9 cellular contexts compared by ENCODE assay signal in the genomic region with DNA sequence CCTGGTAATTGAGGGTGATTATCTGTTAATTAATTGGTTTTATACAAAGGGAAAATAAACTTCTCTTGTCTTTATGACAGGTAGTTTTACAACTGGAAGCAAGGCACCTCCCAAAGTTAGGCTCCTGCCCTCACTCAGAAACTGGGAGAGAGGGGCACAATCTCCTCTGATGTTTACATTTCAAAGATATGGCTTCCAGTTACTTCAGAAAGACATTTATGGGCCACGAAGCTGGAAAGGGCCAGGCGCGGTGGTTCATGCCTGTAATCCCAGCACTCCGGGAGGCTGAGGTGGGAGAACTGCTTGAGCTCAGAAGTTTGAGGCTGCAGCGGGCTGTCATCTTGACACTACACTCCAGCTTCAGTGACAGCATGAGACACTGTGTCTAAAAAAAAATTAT.
"Had no signal": no experiment of that assay in that cellular context is flagged by ENCODE, and none has a peak within 500 bp of the region (broad histone marks: within the 10 kb centered on the region; RNA-seq: fewer than 3 reads in every experiment).

No MANE protein-coding gene starts in this region.

- ATAC-seq: HCT116, HepG2 had no signal

- H3K27ac Mint-ChIP-seq: IgD-negative memory B cell had no signal

- H3K9me3 ChIP-seq: HAP-1 had no signal

- H3K4me3 ChIP-seq: GM23248, HAP-1 had no signal

- H3K9ac ChIP-seq: GM23248 had no signal

- H3K36me3 Mint-ChIP-seq: IgD-negative memory B cell had no signal

- DNase-seq: GM23248, GOT3, H7, KBM-7 had no signal

- FAIRE-seq: HepG2 had no signal

- H3K9me3 Mint-ChIP-seq: IgD-negative memory B cell had no signal

- H2AFZ ChIP-seq: GM23248 had no signal

- H3K36me3 ChIP-seq: HAP-1 had no signal

- H3K27ac ChIP-seq: GM23248, HL-60 had no signal
